14 cellular contexts compared by ENCODE assay signal in the genomic region with DNA sequence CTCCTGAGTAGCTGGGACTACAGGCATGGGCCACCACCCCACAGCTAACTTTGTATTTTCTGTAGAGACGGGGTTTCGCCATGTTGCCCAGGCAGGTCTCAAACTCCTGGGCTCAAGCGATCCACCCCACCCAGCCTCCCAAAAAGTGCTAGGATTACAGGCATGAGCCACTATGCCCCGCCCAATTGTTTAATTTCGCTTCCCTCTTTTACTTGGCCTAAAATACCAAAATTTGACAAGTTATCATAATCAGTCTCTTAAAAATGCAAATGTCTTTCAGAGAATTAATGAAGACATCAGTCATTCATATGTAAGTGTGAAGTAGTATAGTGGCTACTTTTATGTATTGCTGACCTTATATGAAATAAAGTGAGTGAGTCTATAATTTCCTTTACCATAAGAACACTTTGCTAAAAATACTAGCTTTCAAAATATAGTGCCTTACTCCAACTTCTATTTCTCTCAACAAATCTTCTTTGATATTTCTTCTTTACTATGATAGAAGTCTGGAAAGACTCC. TPM values are rescaled to one million over a fixed set of nuclear protein-coding genes. Genes with fewer than 3 reads are reported as not detected.
DNase-seq lines count a peak whose midpoint lies in the region; ATAC-seq and TF ChIP-seq lines count a peak whose summit lies in the region.
"Had no signal": no experiment of that assay in that cellular context is flagged by ENCODE, and none has a peak within 500 bp of the region (broad histone marks: within the 10 kb centered on the region; RNA-seq: fewer than 3 reads in every experiment).

No MANE protein-coding gene starts in this region.

- no peak for DNase-seq in CD8-positive, alpha-beta T cell
- DNase-seq in Karpas-422 (peak; percentile 93), activated B cell treated with CpG ODN at 0.5 μM for 24 hours (no peak), HAP-1 (ENCODE audit: low spot score in 2 of 2) (no peak)
- DNase-seq in natural killer cell treated with Interleukin-12 subunit alpha and Interleukin-12 subunit beta and Interleukin-15 and Interleukin-18, amount 100 ng/mL, for 72 hours (ENCODE audit: low spot score) = no peak
- no peak for DNase-seq in T-helper 2 cell treated with Interferon-gamma antibody and Interleukin-4, amounts not matched to agents 5 μg/mL and 100 μg/mL, for 36 hours (ENCODE audit: low spot score)
- DNase-seq: NCI-H1930, NCI-H510A treated with DMSO at 0.1 percent for 48 hours, RPMI8226, substantia nigra, T-cell had no signal

- H3K9ac ChIP-seq in Karpas-422 (ENCODE audit: low read length) = peak overlapping the region; percentile 46

- H4K20me1 ChIP-seq in Karpas-422 (ENCODE audit: insufficient read depth, low read depth, low read length) = peaks cover 12% of the 10 kb centered on the region; the same call in 1 of the 2 replicates

- no peak for TF ChIP-seq CTCF in CD8-positive, alpha-beta T cell (IDR thresholded peaks at IDR 0.05)
- TF ChIP-seq CTCF in activated B cell treated with CpG ODN at 0.5 μM for 24 hours (IDR thresholded peaks at IDR 0.05) = no peak

- no peak overlapping the region for H3K4me3 ChIP-seq in CD8-positive, alpha-beta T cell (ENCODE audit: low read depth, low read length)
- peak overlapping the region; percentile 38 for H3K4me3 ChIP-seq in Karpas-422 (ENCODE audit: low read length)
- no peak overlapping the region for H3K4me3 ChIP-seq in HAP-1
- H3K4me3 ChIP-seq: cardiac muscle cell had no signal

- peaks cover 10% of the 10 kb centered on the region for H3K36me3 Mint-ChIP-seq in CD8-positive, alpha-beta T cell
- H3K36me3 Mint-ChIP-seq in activated B cell treated with CpG ODN at 0.5 μM for 24 hours (ENCODE audit: low read depth) = peaks cover 15% of the 10 kb centered on the region
- no peaks in the 10 kb centered on the region for H3K36me3 Mint-ChIP-seq in natural killer cell treated with Interleukin-12 subunit alpha and Interleukin-12 subunit beta and Interleukin-15 and Interleukin-18, amount 100 ng/mL, for 72 hours
- peaks cover 27% of the 10 kb centered on the region for H3K36me3 Mint-ChIP-seq in T-helper 2 cell treated with Interferon-gamma antibody and Interleukin-4, amounts not matched to agents 5 μg/mL and 100 μg/mL, for 36 hours (ENCODE audit: low read depth)

- POLR2A ChIA-PET in CD8-positive, alpha-beta T cell (lab: Charles Lee) = no interaction called here
- POLR2A ChIA-PET in activated B cell treated with CpG ODN at 0.5 μM for 24 hours (lab: Charles Lee) = interaction anchor here (2.4 kb wide), 1 partner anchor 10 kb away, joined by 21 read pairs; the partner anchor contains the start of gene FBXO11

- peak overlapping the region; percentile 30 for H3K27ac Mint-ChIP-seq in CD8-positive, alpha-beta T cell
- H3K27ac Mint-ChIP-seq in activated B cell treated with CpG ODN at 0.5 μM for 24 hours = peak overlapping the region; percentile 91
- H3K27ac Mint-ChIP-seq in natural killer cell treated with Interleukin-12 subunit alpha and Interleukin-12 subunit beta and Interleukin-15 and Interleukin-18, amount 100 ng/mL, for 72 hours = peak overlapping the region; percentile 29 to 75
- H3K27ac Mint-ChIP-seq in T-helper 2 cell treated with Interferon-gamma antibody and Interleukin-4, amounts not matched to agents 5 μg/mL and 100 μg/mL, for 36 hours = no peak overlapping the region
- H3K27ac Mint-ChIP-seq: T-cell had no signal

- H3K79me2 ChIP-seq in Karpas-422 (ENCODE audit: low read length) = peaks cover 95% of the 10 kb centered on the region

- no peak for ATAC-seq in CD8-positive, alpha-beta T cell
- peak; percentile 38 for ATAC-seq in activated B cell treated with CpG ODN at 0.5 μM for 24 hours (ENCODE audit: low read depth)
- ATAC-seq in natural killer cell treated with Interleukin-12 subunit alpha and Interleukin-12 subunit beta and Interleukin-15 and Interleukin-18, amount 100 ng/mL, for 72 hours = no peak
- ATAC-seq in HG03045 (IDR thresholded peaks at IDR 0.05; ENCODE audit: unreplicated experiment) = no peak
- ATAC-seq: T-cell had no signal

- H3K4me2 ChIP-seq in Karpas-422 (ENCODE audit: low read depth, low read length, poor library complexity, severe bottlenecking) = peak overlapping the region; percentile 75

- H3K4me1 ChIP-seq in CD8-positive, alpha-beta T cell (ENCODE audit: insufficient read depth, low read length) = peaks cover 56% of the 10 kb centered on the region
- H3K4me1 ChIP-seq in Karpas-422 (ENCODE audit: low read length) (peaks cover 88% of the 10 kb centered on the region), HAP-1 (peaks cover 21% of the 10 kb centered on the region)

- H3K27ac ChIP-seq in CD8-positive, alpha-beta T cell (ENCODE audit: low read depth, low read length) = no peak overlapping the region
- peak overlapping the region; percentile 95 for H3K27ac ChIP-seq in Karpas-422 (ENCODE audit: low read length)
- H3K27ac ChIP-seq: C4-2B, cardiac muscle cell had no signal

- no peaks in the 10 kb centered on the region for H3K9me3 Mint-ChIP-seq in CD8-positive, alpha-beta T cell
- no peaks in the 10 kb centered on the region for H3K9me3 Mint-ChIP-seq in activated B cell treated with CpG ODN at 0.5 μM for 24 hours
- H3K9me3 Mint-ChIP-seq in natural killer cell treated with Interleukin-12 subunit alpha and Interleukin-12 subunit beta and Interleukin-15 and Interleukin-18, amount 100 ng/mL, for 72 hours = no peaks in the 10 kb centered on the region
- no peaks in the 10 kb centered on the region for H3K9me3 Mint-ChIP-seq in T-helper 2 cell treated with Interferon-gamma antibody and Interleukin-4, amounts not matched to agents 5 μg/mL and 100 μg/mL, for 36 hours
- H3K9me3 Mint-ChIP-seq: T-cell had no signal

- in situ Hi-C loops in HAP-1 (cut with MboI; ENCODE audit: low sequenced_read_pairs) = no loop called here

- H3K27me3 Mint-ChIP-seq in CD8-positive, alpha-beta T cell (ENCODE audit: low read depth) = no peaks in the 10 kb centered on the region
- H3K27me3 Mint-ChIP-seq in activated B cell treated with CpG ODN at 0.5 μM for 24 hours = no peaks in the 10 kb centered on the region
- no peaks in the 10 kb centered on the region for H3K27me3 Mint-ChIP-seq in natural killer cell treated with Interleukin-12 subunit alpha and Interleukin-12 subunit beta and Interleukin-15 and Interleukin-18, amount 100 ng/mL, for 72 hours
- H3K27me3 Mint-ChIP-seq in T-helper 2 cell treated with Interferon-gamma antibody and Interleukin-4, amounts not matched to agents 5 μg/mL and 100 μg/mL, for 36 hours (ENCODE audit: low read depth) = no peaks in the 10 kb centered on the region
- H3K27me3 Mint-ChIP-seq: T-cell had no signal

- intact Hi-C loops in CD8-positive, alpha-beta T cell (cut with DNase I, micrococcal nuclease) = loop anchor here in 1 of 2 experiments (1.0 kb wide), 1 partner anchor 8 kb away; no protein-coding TSS in a partner anchor
- intact Hi-C loops in activated B cell treated with CpG ODN at 0.5 μM for 24 hours (cut with micrococcal nuclease) = no loop called here

- no peaks in the 10 kb centered on the region for H3K36me3 ChIP-seq in CD8-positive, alpha-beta T cell (ENCODE audit: insufficient read depth, low read length)
- H3K36me3 ChIP-seq in Karpas-422 (ENCODE audit: insufficient read depth, low read length) (peaks cover 6% of the 10 kb centered on the region; the same call in 1 of the 2 replicates), HAP-1 (replicated peaks) (no peaks in the 10 kb centered on the region)
- H3K36me3 ChIP-seq: cardiac muscle cell had no signal

- no peak overlapping the region for H3K4me3 Mint-ChIP-seq in CD8-positive, alpha-beta T cell
- peak overlapping the region; percentile 76 for H3K4me3 Mint-ChIP-seq in activated B cell treated with CpG ODN at 0.5 μM for 24 hours
- peak overlapping the region; percentile 34 for H3K4me3 Mint-ChIP-seq in natural killer cell treated with Interleukin-12 subunit alpha and Interleukin-12 subunit beta and Interleukin-15 and Interleukin-18, amount 100 ng/mL, for 72 hours
- no peak overlapping the region for H3K4me3 Mint-ChIP-seq in T-helper 2 cell treated with Interferon-gamma antibody and Interleukin-4, amounts not matched to agents 5 μg/mL and 100 μg/mL, for 36 hours

- no peak overlapping the region for H2AFZ ChIP-seq in Karpas-422 (ENCODE audit: low read length)

- peaks cover 75% of the 10 kb centered on the region for H3K4me1 Mint-ChIP-seq in CD8-positive, alpha-beta T cell (ENCODE audit: low read depth)
- H3K4me1 Mint-ChIP-seq in activated B cell treated with CpG ODN at 0.5 μM for 24 hours = peaks cover 76% of the 10 kb centered on the region
- peaks cover 52 to 62% of the 10 kb centered on the region in 2 donors for H3K4me1 Mint-ChIP-seq in natural killer cell treated with Interleukin-12 subunit alpha and Interleukin-12 subunit beta and Interleukin-15 and Interleukin-18, amount 100 ng/mL, for 72 hours (ENCODE audit: low read depth in 2 of 2)
- H3K4me1 Mint-ChIP-seq in T-helper 2 cell treated with Interferon-gamma antibody and Interleukin-4, amounts not matched to agents 5 μg/mL and 100 μg/mL, for 36 hours (ENCODE audit: low read depth) = peaks cover 49% of the 10 kb centered on the region

- no peaks in the 10 kb centered on the region for H3K9me2 ChIP-seq in Karpas-422 (replicated peaks; ENCODE audit: insufficient read depth, low read length)

- no peaks in the 10 kb centered on the region for H3K27me3 ChIP-seq in CD8-positive, alpha-beta T cell (ENCODE audit: insufficient read depth, low read length)
- no peaks in the 10 kb centered on the region for H3K27me3 ChIP-seq in Karpas-422 (ENCODE audit: low read length)
- no peaks in the 10 kb centered on the region for H3K27me3 ChIP-seq in HAP-1 (ENCODE audit: low read depth)
- H3K27me3 ChIP-seq: cardiac muscle cell had no signal

- CTCF ChIA-PET in CD8-positive, alpha-beta T cell (lab: Charles Lee) = no interaction called here
- CTCF ChIA-PET in activated B cell treated with CpG ODN at 0.5 μM for 24 hours (lab: Charles Lee) = interaction anchor here (2.4 kb wide), 1 partner anchor 11 kb away, joined by 10 read pairs; no protein-coding TSS in a partner anchor

- H3K9me3 ChIP-seq in CD8-positive, alpha-beta T cell (ENCODE audit: low read length) = no peaks in the 10 kb centered on the region
- H3K9me3 ChIP-seq in Karpas-422 (ENCODE audit: low read length) (no peaks in the 10 kb centered on the region), HAP-1 (no peaks in the 10 kb centered on the region)

RNA-seq across cellular contexts. Expression of gene FBXO11, which starts 9.8 kb away (rescaled TPM):
- total RNA-seq in CD8-positive, alpha-beta T cell = 100 to 1,000 TPM; 144 to 146 TPM
- total RNA-seq in Karpas-422 (2014; rRNA removed; shearing (Covaris generic); ENCODE audit: low replicate concordance) = 63.5 and 104 TPM in 2 replicates
- 77.8 and 89.1 TPM in 2 replicates for total RNA-seq in activated B cell treated with CpG ODN at 0.5 μM for 24 hours
- total RNA-seq in natural killer cell treated with Interleukin-12 subunit alpha and Interleukin-12 subunit beta and Interleukin-15 and Interleukin-18, amount 100 ng/mL, for 72 hours = 10 to 100 TPM; 42.7 to 48.4 TPM

Comparison
In these comparisons a context has a peak if more than half of its experiments do, and no peak if none do; other contexts are left out.
1. H3K4me3 Mint-ChIP-seq: peak in activated B cell treated with CpG ODN at 0.5 μM for 24 hours (single experiment) and natural killer cell treated with Interleukin-12 subunit alpha and Interleukin-12 subunit beta and Interleukin-15 and Interleukin-18, amount 100 ng/mL, for 72 hours (single experiment); none in CD8-positive, alpha-beta T cell (single experiment) and T-helper 2 cell treated with Interferon-gamma antibody and Interleukin-4, amounts not matched to agents 5 μg/mL and 100 μg/mL, for 36 hours (single experiment).